Comparison of ENCODE assay signal across 21 cellular contexts in the genomic region with DNA sequence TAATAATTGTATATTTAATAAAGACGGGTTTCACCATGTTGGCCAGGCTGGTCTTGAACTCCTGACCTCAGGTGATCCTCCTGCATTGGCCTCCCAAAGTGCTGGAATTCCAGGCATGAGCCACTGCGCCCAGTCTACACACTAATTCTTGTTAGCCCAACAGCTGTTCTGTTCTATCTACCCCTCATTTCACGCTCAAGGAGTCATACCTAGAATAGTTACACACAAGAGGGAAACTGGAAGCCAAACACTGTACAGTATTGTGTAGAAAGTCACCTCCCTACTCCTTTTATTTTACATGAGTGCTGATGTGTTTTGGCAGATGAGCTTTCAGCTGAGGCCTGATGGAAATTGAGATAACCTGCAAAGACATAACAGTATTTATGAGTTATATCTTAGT. TPM values are rescaled to one million over a fixed set of nuclear protein-coding genes. Genes with fewer than 3 reads are reported as not detected.
DNase-seq lines count a peak whose midpoint lies in the region; ATAC-seq and TF ChIP-seq lines count a peak whose summit lies in the region.
"Had no signal": no experiment of that assay in that cellular context is flagged by ENCODE, and none has a peak within 500 bp of the region (broad histone marks: within the 10 kb centered on the region; RNA-seq: fewer than 3 reads in every experiment).

No MANE protein-coding gene starts in this region.

- no peaks in the 10 kb centered on the region for H3K27me3 Mint-ChIP-seq in activated T-cell treated with anti-CD3 and anti-CD28 coated beads, Interleukin-2, amount 50 U/mL, for 4 hours (ENCODE audit: low read depth)
- no peaks in the 10 kb centered on the region for H3K27me3 Mint-ChIP-seq in natural killer cell (ENCODE audit: low read depth in 2 of 2)
- H3K27me3 Mint-ChIP-seq: CD4-positive, alpha-beta memory T cell had no signal

- H3K4me3 ChIP-seq in GM12865 (ENCODE audit: low read depth, low read length) = no peak overlapping the region
- H3K4me3 ChIP-seq: BLaER1, GM23338 had no signal

- intact Hi-C loops in natural killer cell (cut with micrococcal nuclease) = no loop called here

- no peak for DNase-seq in activated T-cell treated with anti-CD3 and anti-CD28 coated beads, Interleukin-2, amount 50 U/mL, for 4 hours
- DNase-seq in activated T-cell treated with anti-CD3 and anti-CD28 coated beads, Interleukin-2, amount 50 U/mL, for 48 hours = no peak
- peak; percentile 41 for DNase-seq in GM12865 (ENCODE audit: low read depth)
- DNase-seq in myocyte (ENCODE audit: low read depth) = peak; percentile 3
- DNase-seq in substantia nigra (lab: John Stamatoyannopoulos, UW) = no peak
- DNase-seq in natural killer cell = no peak
- DNase-seq: Calu3; CD4-positive, alpha-beta memory T cell; GF-D8; KG1; NCI-H1417 treated with DMSO at 0.1 percent for 48 hours; NCI-H187 treated with DMSO at 0.1 percent for 48 hours; NCI-H2227 treated with DMSO at 0.1 percent for 48 hours; NCI-H510A treated with DMSO at 0.1 percent for 48 hours; NCI-H774 had no signal

- H3K4me3 Mint-ChIP-seq in activated T-cell treated with anti-CD3 and anti-CD28 coated beads, Interleukin-2, amount 50 U/mL, for 4 hours = no peak overlapping the region
- H3K4me3 Mint-ChIP-seq in natural killer cell = no peak overlapping the region
- H3K4me3 Mint-ChIP-seq: CD4-positive, alpha-beta memory T cell; GM23338 had no signal

- ATAC-seq in activated T-cell treated with anti-CD3 and anti-CD28 coated beads, Interleukin-2, amount 50 U/mL, for 4 hours = peak; percentile 66 to 76
- ATAC-seq in HG02610 (IDR thresholded peaks at IDR 0.05; ENCODE audit: unreplicated experiment) = peak; percentile 74
- ATAC-seq in natural killer cell = no peak
- ATAC-seq in GM18517 (IDR thresholded peaks at IDR 0.05; ENCODE audit: unreplicated experiment) = no peak
- ATAC-seq: GM23338, HCT116, Right ventricle myocardium inferior had no signal

- no peak for TF ChIP-seq CTCF in GM12865 (IDR thresholded peaks at IDR 0.05; ENCODE audit: insufficient read depth, low read depth, low read length, missing control alignments)
- no peak for TF ChIP-seq CTCF in natural killer cell (IDR thresholded peaks at IDR 0.05)

- H3K36me3 Mint-ChIP-seq in activated T-cell treated with anti-CD3 and anti-CD28 coated beads, Interleukin-2, amount 50 U/mL, for 4 hours (ENCODE audit: insufficient read depth) = peaks cover 13% of the 10 kb centered on the region
- H3K36me3 Mint-ChIP-seq in natural killer cell = no peaks in the 10 kb centered on the region

- no peak overlapping the region for H3K27ac ChIP-seq in substantia nigra (ENCODE audit: low read depth, low read length, poor library complexity, severe bottlenecking)
- H3K27ac ChIP-seq: BLaER1 had no signal

- H3K9me3 Mint-ChIP-seq in activated T-cell treated with anti-CD3 and anti-CD28 coated beads, Interleukin-2, amount 50 U/mL, for 4 hours = no peaks in the 10 kb centered on the region
- H3K9me3 Mint-ChIP-seq in natural killer cell = no peaks in the 10 kb centered on the region
- H3K9me3 Mint-ChIP-seq: CD4-positive, alpha-beta memory T cell; GM23338 had no signal

- no peaks in the 10 kb centered on the region for H3K4me1 Mint-ChIP-seq in activated T-cell treated with anti-CD3 and anti-CD28 coated beads, Interleukin-2, amount 50 U/mL, for 4 hours (ENCODE audit: low read depth)
- H3K4me1 Mint-ChIP-seq in natural killer cell = no peaks in the 10 kb centered on the region
- H3K4me1 Mint-ChIP-seq: CD4-positive, alpha-beta memory T cell; GM23338 had no signal

- H3K27ac Mint-ChIP-seq in natural killer cell = no peak overlapping the region
- H3K27ac Mint-ChIP-seq: GM23338 had no signal

RNA-seq across cellular contexts. Expression of a gene that starts 13.4 kb away (rescaled TPM):
- 10 to 100 TPM; 46.8 to 52.3 (median 47.8) TPM for total RNA-seq in activated T-cell treated with anti-CD3 and anti-CD28 coated beads, Interleukin-2, amount 50 U/mL, for 4 hours
- total RNA-seq in myocyte (38.9 and 60.5 TPM in 2 replicates), natural killer cell (100 to 1,000 TPM in 1 of 3 donors, 10 to 100 TPM in 2; 89.5 to 108 (median 96.5) TPM)
- polyA plus RNA-seq in myocyte (2012) = 11.5 TPM

Comparison
In these comparisons a context has a peak if more than half of its experiments do, and no peak if none do; other contexts are left out.
1. ATAC-seq: peak in activated T-cell treated with anti-CD3 and anti-CD28 coated beads, Interleukin-2, amount 50 U/mL, for 4 hours (2 of 2) and HG02610 (single experiment); none in natural killer cell (0 of 3) and GM18517 (single experiment).
2. DNase-seq: peak in GM12865 (single experiment) and myocyte (single experiment); none in activated T-cell treated with anti-CD3 and anti-CD28 coated beads, Interleukin-2, amount 50 U/mL, for 4 hours (single experiment), activated T-cell treated with anti-CD3 and anti-CD28 coated beads, Interleukin-2, amount 50 U/mL, for 48 hours (0 of 2), substantia nigra (0 of 49) and natural killer cell (single experiment).